In genomic region chr12:68639396-68639767, GRCh38 we compare ENCODE assay signal across 1 cellular context.
TF ChIP-seq lines count a peak whose summit lies in the region.

No MANE protein-coding gene starts in this region.

TF ChIP-seq in GM23338, 12 proteins besides CTCF, POLR2A, EP300 and RAD21 (continued from another document):
- TF ChIP-seq REST (IDR thresholded peaks at IDR 0.05; ENCODE audit: unreplicated experiment) (no peak), STAT1 (IDR thresholded peaks at IDR 0.05; ENCODE audit: unreplicated experiment) (no peak), CREB1 (CRISPR knock-in tag; IDR thresholded peaks at IDR 0.05; ENCODE audit: low read depth) (no peak), EZH2phosphoT487 (IDR thresholded peaks at IDR 0.05; ENCODE audit: unreplicated experiment) (no peak), NANOG (IDR thresholded peaks at IDR 0.05; ENCODE audit: borderline replicate concordance) (no peak), ZNF462 (CRISPR knock-in tag; IDR thresholded peaks at IDR 0.05) (no peak), ETS1 (IDR thresholded peaks at IDR 0.05) (no peak)
TF ChIP-seq in GM23338: peak in this region for 0.
